In the genomic region with DNA sequence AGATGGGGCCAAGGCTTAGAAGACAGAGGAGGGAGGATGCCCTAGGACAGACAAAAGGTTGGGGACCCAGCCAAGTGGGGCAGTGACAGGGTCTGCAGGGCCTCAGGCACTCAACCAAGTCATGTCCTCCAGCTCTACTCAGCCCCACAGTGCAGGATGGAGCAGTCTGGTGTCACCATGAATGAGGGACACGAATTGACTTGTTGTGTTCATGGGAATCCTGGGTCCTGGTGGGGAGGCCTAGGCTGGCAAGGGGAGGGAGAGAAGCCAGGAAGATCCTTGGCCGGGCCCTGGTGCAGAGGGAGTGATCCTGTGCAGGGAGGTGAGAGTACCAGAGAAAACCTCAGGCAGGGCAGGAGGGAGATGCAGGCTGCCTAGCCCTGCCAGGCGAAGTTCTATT, we compare ENCODE assay signal across 25 cellular contexts. TPM values are rescaled to one million over a fixed set of nuclear protein-coding genes. Genes with fewer than 3 reads are reported as not detected.
DNase-seq lines count a peak whose midpoint lies in the region; ATAC-seq and TF ChIP-seq lines count a peak whose summit lies in the region.
"Had no signal": no experiment of that assay in that cellular context is flagged by ENCODE, and none has a peak within 500 bp of the region (broad histone marks: within the 10 kb centered on the region; RNA-seq: fewer than 3 reads in every experiment).

No MANE protein-coding gene starts in this region.

- intact Hi-C loops in upper lobe of right lung (cut with DNase I), result no loop called here

- H2BK12ac ChIP-seq in trophoblast cell (ENCODE audit: low read length), result peak overlapping the region; percentile 19

- TF ChIP-seq CTCF in coronary artery (IDR thresholded peaks at IDR 0.05) (no peak), upper lobe of right lung (IDR thresholded peaks at IDR 0.05) (no peak)

- ATAC-seq in stimulated activated naive CD8-positive, alpha-beta T cell treated with anti-CD3 and anti-CD28 coated beads, Interleukin-15, Interleukin-2, amounts not matched to agents 100 U/mL and 50 U/mL, for 24 hours, result no peak
- no peak for ATAC-seq in upper lobe of right lung
- ATAC-seq in activated CD8-positive, alpha-beta memory T cell treated with anti-CD3 and anti-CD28 coated beads, Interleukin-2, amount 10 ng/mL, durations not matched to agents 7 days and 5 days, result no peak
- ATAC-seq: CD8-positive, alpha-beta T cell; GM12878 had no signal

- H3K27ac Mint-ChIP-seq in stimulated activated naive CD8-positive, alpha-beta T cell treated with anti-CD3 and anti-CD28 coated beads, Interleukin-15, Interleukin-2, amounts not matched to agents 100 ng/mL and 50 ng/mL, for 24 hours, result peak overlapping the region; percentile 38
- no peak overlapping the region for H3K27ac Mint-ChIP-seq in activated CD8-positive, alpha-beta memory T cell treated with anti-CD3 and anti-CD28 coated beads, Interleukin-2, amount 10 ng/mL, durations not matched to agents 7 days and 5 days
- H3K27ac Mint-ChIP-seq: CD8-positive, alpha-beta T cell had no signal

- H3K9me3 Mint-ChIP-seq in stimulated activated naive CD8-positive, alpha-beta T cell treated with anti-CD3 and anti-CD28 coated beads, Interleukin-15, Interleukin-2, amounts not matched to agents 100 ng/mL and 50 ng/mL, for 24 hours, result no peaks in the 10 kb centered on the region
- no peaks in the 10 kb centered on the region for H3K9me3 Mint-ChIP-seq in activated CD8-positive, alpha-beta memory T cell treated with anti-CD3 and anti-CD28 coated beads, Interleukin-2, amount 10 ng/mL, durations not matched to agents 7 days and 5 days (ENCODE audit: low read depth)
- H3K9me3 Mint-ChIP-seq: CD8-positive, alpha-beta T cell had no signal

- H3K36me3 Mint-ChIP-seq in stimulated activated naive CD8-positive, alpha-beta T cell treated with anti-CD3 and anti-CD28 coated beads, Interleukin-15, Interleukin-2, amounts not matched to agents 100 ng/mL and 50 ng/mL, for 24 hours (ENCODE audit: low read depth), result no peaks in the 10 kb centered on the region
- H3K36me3 Mint-ChIP-seq in activated CD8-positive, alpha-beta memory T cell treated with anti-CD3 and anti-CD28 coated beads, Interleukin-2, amount 10 ng/mL, durations not matched to agents 7 days and 5 days, result no peaks in the 10 kb centered on the region
- H3K36me3 Mint-ChIP-seq: CD8-positive, alpha-beta T cell had no signal

- H2BK5ac ChIP-seq in trophoblast cell (ENCODE audit: low read depth, low read length, poor library complexity), result no peak overlapping the region

- H3K4ac ChIP-seq in trophoblast cell (ENCODE audit: low read depth, low read length), result peak overlapping the region; percentile 63

- no peak overlapping the region for H3K23ac ChIP-seq in trophoblast cell (ENCODE audit: low read length)

- peaks cover 9% of the 10 kb centered on the region for H3K79me1 ChIP-seq in trophoblast cell (ENCODE audit: low read length)

- no peak overlapping the region for H3K4me3 Mint-ChIP-seq in stimulated activated naive CD8-positive, alpha-beta T cell treated with anti-CD3 and anti-CD28 coated beads, Interleukin-15, Interleukin-2, amounts not matched to agents 100 ng/mL and 50 ng/mL, for 24 hours
- no peak overlapping the region for H3K4me3 Mint-ChIP-seq in activated CD8-positive, alpha-beta memory T cell treated with anti-CD3 and anti-CD28 coated beads, Interleukin-2, amount 10 ng/mL, durations not matched to agents 7 days and 5 days
- H3K4me3 Mint-ChIP-seq: CD8-positive, alpha-beta T cell had no signal

- H3K9me3 ChIP-seq in trophoblast cell (ENCODE audit: insufficient read depth, low read depth, low read length) (no peaks in the 10 kb centered on the region), upper lobe of right lung (no peaks in the 10 kb centered on the region)

- no peak overlapping the region for H4K8ac ChIP-seq in trophoblast cell (ENCODE audit: low read depth, low read length)

- no peak overlapping the region for H4K91ac ChIP-seq in trophoblast cell (ENCODE audit: low read depth, low read length)

- CTCF ChIA-PET in activated CD8-positive, alpha-beta memory T cell treated with anti-CD3 and anti-CD28 coated beads, Interleukin-2, amount 10 ng/mL, durations not matched to agents 7 days and 5 days (lab: Charles Lee), result interaction anchor here (1.0 to 2.4 kb wide), 3 partner anchors 11 to 70 kb away, joined by 3 to 6 read pairs (median 3); no protein-coding TSS in a partner anchor

- H3K4me2 ChIP-seq in trophoblast cell (ENCODE audit: low read length), result no peak overlapping the region

- H3K9ac ChIP-seq in trophoblast cell (ENCODE audit: low read length), result no peak overlapping the region

- H3K79me2 ChIP-seq in trophoblast cell (ENCODE audit: control insufficient read depth, insufficient read depth, low read length, poor library complexity), result peaks cover 24% of the 10 kb centered on the region

- H3K36me3 ChIP-seq in trophoblast cell (ENCODE audit: control insufficient read depth in 1 of 2, insufficient read depth in 2 of 2, low read length in 2 of 2) (peaks cover 10 to 20% of the 10 kb centered on the region in 2 experiments), upper lobe of right lung (no peaks in the 10 kb centered on the region)

- H4K12ac ChIP-seq in trophoblast cell (ENCODE audit: low read depth, low read length), result no peak overlapping the region

- H3K27ac ChIP-seq in coronary artery (peak overlapping the region in 1 of 2 donors; percentile 51), trophoblast cell (ENCODE audit: low read depth, low read length) (no peak overlapping the region), upper lobe of right lung (no peak overlapping the region)

- H3K27me3 Mint-ChIP-seq in stimulated activated naive CD8-positive, alpha-beta T cell treated with anti-CD3 and anti-CD28 coated beads, Interleukin-15, Interleukin-2, amounts not matched to agents 100 ng/mL and 50 ng/mL, for 24 hours, result no peaks in the 10 kb centered on the region
- H3K27me3 Mint-ChIP-seq in activated CD8-positive, alpha-beta memory T cell treated with anti-CD3 and anti-CD28 coated beads, Interleukin-2, amount 10 ng/mL, durations not matched to agents 7 days and 5 days, result peaks cover 4% of the 10 kb centered on the region

- peaks cover 11% of the 10 kb centered on the region for H3K4me1 Mint-ChIP-seq in stimulated activated naive CD8-positive, alpha-beta T cell treated with anti-CD3 and anti-CD28 coated beads, Interleukin-15, Interleukin-2, amounts not matched to agents 100 ng/mL and 50 ng/mL, for 24 hours (ENCODE audit: low read depth)
- peaks cover 48% of the 10 kb centered on the region for H3K4me1 Mint-ChIP-seq in activated CD8-positive, alpha-beta memory T cell treated with anti-CD3 and anti-CD28 coated beads, Interleukin-2, amount 10 ng/mL, durations not matched to agents 7 days and 5 days

- DNase-seq in stimulated activated naive CD8-positive, alpha-beta T cell treated with anti-CD3 and anti-CD28 coated beads, Interleukin-15, Interleukin-2, amounts not matched to agents 100 U/mL and 50 U/mL, for 24 hours, result no peak
- DNase-seq in coronary artery (ENCODE audit: low spot score) (peak; percentile 66), trophoblast cell (no peak), upper lobe of right lung (peak; percentile 48), kidney tubule cell (ENCODE audit: low spot score) (no peak), amniotic stem cell (lab: John Stamatoyannopoulos, UW) (no peak)
- DNase-seq in activated CD8-positive, alpha-beta memory T cell treated with anti-CD3 and anti-CD28 coated beads, Interleukin-2, amount 10 ng/mL, durations not matched to agents 7 days and 5 days, result no peak
- DNase-seq: C1 segment of cervical spinal cord; CD8-positive, alpha-beta T cell; DMS 273 treated with DMSO at 0.1 percent for 48 hours; DMS79; EL; GDM1; GOT3; HCEC 1CT; KBM-7; NCI-H2029; NCI-H446; NCI-H524 treated with DMSO at 0.1 percent for 48 hours; NCI-H774; SIG-M5 had no signal

- H2AK5ac ChIP-seq in trophoblast cell (ENCODE audit: low read length), result no peak overlapping the region

- H2BK120ac ChIP-seq in trophoblast cell (ENCODE audit: insufficient read depth, low read length, poor library complexity), result no peak overlapping the region

- peak overlapping the region; percentile 34 for H3K18ac ChIP-seq in trophoblast cell (ENCODE audit: low read length)

- no CpG with 5 or more reads among the region's 3 CpGs for WGBS in trophoblast cell (ENCODE audit: extremely low coverage, insufficient coverage, insufficient read length)

- H3K4me1 ChIP-seq in trophoblast cell (ENCODE audit: control insufficient read depth in 1 of 2, insufficient read depth in 2 of 2, low read length in 2 of 2) (peaks cover 53 to 62% of the 10 kb centered on the region in 2 experiments), upper lobe of right lung (peaks cover 14% of the 10 kb centered on the region)

- no peak overlapping the region for H3K4me3 ChIP-seq in coronary artery
- H3K4me3 ChIP-seq in trophoblast cell (ENCODE audit: low read depth, low read length), result no peak overlapping the region
- no peak overlapping the region for H3K4me3 ChIP-seq in upper lobe of right lung
- H3K4me3 ChIP-seq: GM12878 had no signal

- H3K27me3 ChIP-seq in trophoblast cell (ENCODE audit: insufficient read depth, low read length) (no peaks in the 10 kb centered on the region), upper lobe of right lung (no peaks in the 10 kb centered on the region)

- no peak overlapping the region for H2AFZ ChIP-seq in trophoblast cell (ENCODE audit: insufficient read depth, low read length, poor library complexity)

- no peak overlapping the region for H3K14ac ChIP-seq in trophoblast cell (ENCODE audit: low read length)

RNA-seq across cellular contexts. Expression of a gene that starts 12.0 kb away (rescaled TPM):
- polyA plus RNA-seq in trophoblast cell (2013), result 45.7 and 47.8 TPM in 2 replicates
- total RNA-seq in upper lobe of right lung, result 3.2 TPM
- total RNA-seq in activated CD8-positive, alpha-beta memory T cell treated with anti-CD3 and anti-CD28 coated beads, Interleukin-2, amount 10 ng/mL, durations not matched to agents 7 days and 5 days, result not detected
- total RNA-seq: CD8-positive, alpha-beta T cell; MCF 10A had no signal
- polyA plus RNA-seq: AG04450 had no signal

RNA-seq across cellular contexts. Expression of a gene that starts 24.0 kb away (rescaled TPM):
- 31.0 and 31.5 TPM in 2 replicates for polyA plus RNA-seq in trophoblast cell (2013)
- 74.5 TPM for total RNA-seq in upper lobe of right lung
- not detected for total RNA-seq in activated CD8-positive, alpha-beta memory T cell treated with anti-CD3 and anti-CD28 coated beads, Interleukin-2, amount 10 ng/mL, durations not matched to agents 7 days and 5 days

Comparison
In these comparisons a context has a peak if more than half of its experiments do, and no peak if none do; other contexts are left out.
1. DNase-seq: peak in coronary artery (single experiment) and upper lobe of right lung (single experiment); none in stimulated activated naive CD8-positive, alpha-beta T cell treated with anti-CD3 and anti-CD28 coated beads, Interleukin-15, Interleukin-2, amounts not matched to agents 100 U/mL and 50 U/mL, for 24 hours (single experiment), trophoblast cell (0 of 2), activated CD8-positive, alpha-beta memory T cell treated with anti-CD3 and anti-CD28 coated beads, Interleukin-2, amount 10 ng/mL, durations not matched to agents 7 days and 5 days (single experiment), kidney tubule cell (single experiment) and amniotic stem cell (single experiment).
2. RNA of a gene that starts 24.0 kb away (total RNA-seq): 74.5 TPM in upper lobe of right lung (single experiment); not detected in activated CD8-positive, alpha-beta memory T cell treated with anti-CD3 and anti-CD28 coated beads, Interleukin-2, amount 10 ng/mL, durations not matched to agents 7 days and 5 days; every median in the first group is over 10 times any median in the second.